16 cellular contexts compared by ENCODE assay signal in the genomic region with DNA sequence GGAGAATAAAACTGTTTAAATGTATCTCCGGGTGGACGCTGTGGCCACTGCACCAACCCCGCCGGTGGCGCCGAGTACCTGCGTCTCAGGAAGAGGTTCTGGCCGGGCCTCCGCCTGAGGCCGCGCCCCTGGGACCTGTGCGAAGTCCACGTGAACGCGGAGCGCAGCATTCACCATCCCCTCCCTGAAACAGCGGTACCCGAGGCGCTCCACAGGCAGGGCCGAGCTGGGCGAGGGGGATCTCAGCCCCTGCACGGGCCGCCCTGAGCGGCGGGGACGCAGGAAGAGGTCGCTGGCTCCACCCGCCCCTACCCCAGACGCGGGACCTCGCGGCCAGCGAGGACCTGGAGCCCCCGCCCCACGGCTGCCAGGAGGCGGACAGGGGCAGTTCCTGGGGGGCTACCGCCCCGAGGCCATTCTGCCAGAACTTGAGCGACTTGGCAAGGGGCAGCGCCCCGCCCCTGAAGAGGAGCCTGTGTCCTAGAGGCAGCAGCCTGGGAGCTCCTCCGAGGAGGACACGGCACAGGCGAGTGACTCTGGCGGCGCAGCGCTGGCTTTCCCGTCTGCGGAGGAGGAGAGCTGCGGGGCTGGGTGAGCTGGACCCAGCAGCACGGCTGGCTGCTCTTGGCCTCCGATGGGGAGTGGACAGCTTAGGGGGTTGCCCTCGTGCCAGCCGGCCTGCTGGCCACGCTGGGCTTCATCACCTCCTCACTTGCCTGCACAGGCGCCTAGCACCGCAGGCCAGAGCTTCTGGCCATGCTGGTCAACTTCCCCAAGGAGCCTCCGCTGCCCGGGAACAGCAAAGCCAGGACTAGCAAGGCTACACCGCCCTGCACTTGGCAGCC. TPM values are rescaled to one million over a fixed set of nuclear protein-coding genes. Genes with fewer than 3 reads are reported as not detected.
A peak's percentile ranks its signal among the peaks of the same experiment; 100 is the strongest.
DNase-seq lines count a peak whose midpoint lies in the region; ATAC-seq and TF ChIP-seq lines count a peak whose summit lies in the region.
"Had no signal": no experiment of that assay in that cellular context is flagged by ENCODE, and none has a peak within 500 bp of the region (broad histone marks: within the 10 kb centered on the region; RNA-seq: fewer than 3 reads in every experiment).

No MANE protein-coding gene starts in this region.

- H3K27ac Mint-ChIP-seq in nephron progenitor cell: no peak overlapping the region
- H3K27ac Mint-ChIP-seq: activated T-cell treated with anti-CD3 and anti-CD28 coated beads, Interleukin-2, amount 50 U/mL, for 24 hours; CD4-positive, alpha-beta T cell; naive thymus-derived CD8-positive, alpha-beta T cell had no signal

- no peak for TF ChIP-seq CTCF in nephron progenitor cell (IDR thresholded peaks at IDR 0.05)

- peak overlapping the region; percentile 40 for H3K4me3 Mint-ChIP-seq in nephron progenitor cell
- H3K4me3 Mint-ChIP-seq: activated T-cell treated with anti-CD3 and anti-CD28 coated beads, Interleukin-2, amount 50 U/mL, for 24 hours; CD4-positive, alpha-beta T cell; naive thymus-derived CD8-positive, alpha-beta T cell had no signal

- DNase-seq in DMS53 (lab: John Stamatoyannopoulos, UW) (peak; percentile 85), GM03348 (ENCODE audit: low spot score) (peak; percentile 3), ecto neural progenitor cell (ENCODE audit: low spot score) (peak; percentile 14), nephron progenitor cell (peak; percentile 64), NCI-H2081 (lab: John Stamatoyannopoulos, UW) (no peak), SIG-M5 treated with dmso at 0.1 percent for 504 hours (lab: John Stamatoyannopoulos, UW; ENCODE audit: unreplicated experiment) (no peak), HT-29 (ENCODE audit: low spot score) (no peak)
- DNase-seq: activated CD4-positive, alpha-beta T cell treated with anti-CD3 and anti-CD28 coated beads for 1 hour; activated T-cell treated with anti-CD3 and anti-CD28 coated beads, Interleukin-2, amount 50 U/mL, for 24 hours; foreskin melanocyte; naive thymus-derived CD8-positive, alpha-beta T cell; NCI-H1048 had no signal

- H3K4me1 Mint-ChIP-seq in nephron progenitor cell: no peaks in the 10 kb centered on the region

- peaks cover 19% of the 10 kb centered on the region for H3K9me3 Mint-ChIP-seq in nephron progenitor cell
- H3K9me3 Mint-ChIP-seq: activated T-cell treated with anti-CD3 and anti-CD28 coated beads, Interleukin-2, amount 50 U/mL, for 24 hours; CD4-positive, alpha-beta T cell had no signal

- H3K27me3 Mint-ChIP-seq in nephron progenitor cell (ENCODE audit: low read depth, poor library complexity): peaks cover 94% of the 10 kb centered on the region

- ATAC-seq in HG02610 (IDR thresholded peaks at IDR 0.05; ENCODE audit: unreplicated experiment): no peak
- ATAC-seq: naive thymus-derived CD8-positive, alpha-beta T cell had no signal

- H3K36me3 Mint-ChIP-seq in nephron progenitor cell (ENCODE audit: low read depth): no peaks in the 10 kb centered on the region

RNA-seq across cellular contexts. Expression of a gene that starts 9.7 kb away (rescaled TPM):
- total RNA-seq in HT-29 (2014; rRNA removed; shearing (Covaris generic)): not detected in 2 replicates
- total RNA-seq: CD4-positive, alpha-beta T cell; HT1080; kidney epithelial cell; naive thymus-derived CD8-positive, alpha-beta T cell had no signal

Comparison
In these comparisons a context has a peak if more than half of its experiments do, and no peak if none do; other contexts are left out.
1. DNase-seq: peak in DMS53 (single experiment), GM03348 (single experiment), ecto neural progenitor cell (single experiment) and nephron progenitor cell (single experiment); none in NCI-H2081 (0 of 2), SIG-M5 treated with dmso at 0.1 percent for 504 hours (single experiment) and HT-29 (single experiment).